9 cellular contexts compared by ENCODE assay signal in the genomic region with DNA sequence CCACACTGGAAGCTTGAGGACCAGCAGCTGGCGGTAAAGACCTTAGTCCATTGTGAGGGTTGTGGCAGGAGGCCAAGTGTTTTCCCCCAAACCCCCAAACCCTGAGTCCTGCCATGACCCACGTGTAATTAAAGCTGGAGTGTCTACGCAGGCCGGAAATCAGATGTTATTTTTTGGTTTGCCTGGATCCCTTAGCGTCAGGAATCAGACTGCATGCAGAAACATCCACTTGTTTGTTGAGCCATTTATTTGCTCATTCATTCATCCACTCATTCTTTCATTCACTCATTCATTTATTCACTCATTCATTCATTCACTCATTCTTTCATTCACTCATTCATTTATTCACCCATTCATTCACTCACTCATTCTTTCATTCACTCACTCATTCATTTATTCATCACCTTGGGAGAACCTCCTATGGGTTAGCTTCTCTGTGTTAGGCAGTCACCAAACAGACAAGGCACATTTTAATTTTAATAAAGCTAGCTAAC.
A peak's percentile ranks its signal among the peaks of the same experiment; 100 is the strongest.
DNase-seq lines count a peak whose midpoint lies in the region; ATAC-seq and TF ChIP-seq lines count a peak whose summit lies in the region.
"Had no signal": no experiment of that assay in that cellular context is flagged by ENCODE, and none has a peak within 500 bp of the region (broad histone marks: within the 10 kb centered on the region; RNA-seq: fewer than 3 reads in every experiment).

No MANE protein-coding gene starts in this region.

- no peaks in the 10 kb centered on the region for H3K27me3 ChIP-seq in gastrocnemius medialis

- TF ChIP-seq CTCF in brain (conservative IDR thresholded peaks at IDR 0.05) (no peak), gastrocnemius medialis (IDR thresholded peaks at IDR 0.05 in 4 of 5, conservative IDR thresholded peaks at IDR 0.05 in 1 of 5) (no peak)

- ATAC-seq in HG03045 (IDR thresholded peaks at IDR 0.05; ENCODE audit: unreplicated experiment): peak; percentile 9
- ATAC-seq in gastrocnemius medialis: no peak

- in situ Hi-C loops in gastrocnemius medialis (cut with MboI; ENCODE audit: low sequenced_read_pairs in 4 of 4): no loop called here

- no peaks in the 10 kb centered on the region for H3K9me3 Mint-ChIP-seq in T-helper 2 cell treated with Interferon-gamma antibody and Interleukin-4, amounts not matched to agents 5 μg/mL and 100 μg/mL, for 36 hours
- H3K9me3 Mint-ChIP-seq in brain: peaks cover 0 to 7% (median 4%) of the 10 kb centered on the region in 5 experiments

- intact Hi-C loops in gastrocnemius medialis (cut with DNase I; ENCODE audit: low total_unique reads): loop anchor here (10.0 kb wide), 1 partner anchor 317 kb away; a partner anchor contains a TSS

- no peaks in the 10 kb centered on the region for H3K9me3 ChIP-seq in gastrocnemius medialis

- H3K27ac ChIP-seq in gastrocnemius medialis: no peak overlapping the region

- H3K27ac Mint-ChIP-seq in T-helper 2 cell treated with Interferon-gamma antibody and Interleukin-4, amounts not matched to agents 5 μg/mL and 100 μg/mL, for 36 hours: peak overlapping the region; percentile 76
- peak overlapping the region in 2 of 5 experiments; percentile 57 to 71 for H3K27ac Mint-ChIP-seq in brain

- TF ChIP-seq POLR2A in gastrocnemius medialis (IDR thresholded peaks at IDR 0.05): no peak

- H3K27me3 Mint-ChIP-seq in T-helper 2 cell treated with Interferon-gamma antibody and Interleukin-4, amounts not matched to agents 5 μg/mL and 100 μg/mL, for 36 hours (ENCODE audit: low read depth): no peaks in the 10 kb centered on the region
- peaks cover 3% of the 10 kb centered on the region for H3K27me3 Mint-ChIP-seq in brain

- peaks cover 27 to 31% of the 10 kb centered on the region in 2 donors for H3K4me1 ChIP-seq in gastrocnemius medialis

- peak overlapping the region; percentile 20 to 48 (median 36) for H3K4me3 ChIP-seq in gastrocnemius medialis

- H3K4me3 Mint-ChIP-seq in T-helper 2 cell treated with Interferon-gamma antibody and Interleukin-4, amounts not matched to agents 5 μg/mL and 100 μg/mL, for 36 hours: peak overlapping the region; percentile 49
- H3K4me3 Mint-ChIP-seq in brain: peak overlapping the region in 4 of 5 experiments; percentile 11 to 33 (median 22)

- no peak for DNase-seq in T-helper 2 cell treated with Interferon-gamma antibody and Interleukin-4, amounts not matched to agents 5 μg/mL and 100 μg/mL, for 36 hours (ENCODE audit: low spot score)
- DNase-seq in T-helper 2 cell (no peak), gastrocnemius medialis (no peak), CD1c-positive myeloid dendritic cell (ENCODE audit: extremely low spot score) (no peak), NCI-H1417 (lab: John Stamatoyannopoulos, UW) (no peak)
- DNase-seq in stimulated activated CD4-positive, alpha-beta T cell treated with anti-CD3 and anti-CD28 coated beads, Interleukin-4, amount 100 ng/mL, for 24 hours: no peak
- DNase-seq: ACHN had no signal

- no peaks in the 10 kb centered on the region for H3K36me3 Mint-ChIP-seq in T-helper 2 cell treated with Interferon-gamma antibody and Interleukin-4, amounts not matched to agents 5 μg/mL and 100 μg/mL, for 36 hours (ENCODE audit: low read depth)
- no peaks in the 10 kb centered on the region for H3K36me3 Mint-ChIP-seq in brain

- peaks cover 45% of the 10 kb centered on the region for H3K4me1 Mint-ChIP-seq in T-helper 2 cell treated with Interferon-gamma antibody and Interleukin-4, amounts not matched to agents 5 μg/mL and 100 μg/mL, for 36 hours (ENCODE audit: low read depth)
- peaks cover 36% of the 10 kb centered on the region for H3K4me1 Mint-ChIP-seq in brain

- H3K36me3 ChIP-seq in gastrocnemius medialis: no peaks in the 10 kb centered on the region
